In the genomic region with DNA sequence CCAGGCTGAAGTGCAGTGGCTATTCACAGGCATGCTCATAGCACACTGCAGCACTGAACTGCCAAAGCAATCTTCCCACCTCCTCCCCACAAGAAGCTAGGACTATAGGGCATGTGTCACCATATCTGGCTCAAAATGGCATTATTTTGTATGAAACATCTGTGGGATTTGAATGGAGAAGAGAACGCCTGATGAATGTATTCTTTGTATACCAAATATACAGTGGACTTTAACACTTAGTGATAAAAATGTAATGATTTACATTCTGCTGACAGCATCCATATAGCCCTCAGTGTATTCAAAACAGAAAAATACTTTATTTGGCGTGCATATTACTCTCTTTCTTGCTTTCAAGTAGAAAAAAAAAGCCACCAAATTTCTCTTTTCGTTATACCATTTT, we compare ENCODE assay signal across 17 cellular contexts.
"Had no signal": no experiment of that assay in that cellular context is flagged by ENCODE, and none has a peak within 500 bp of the region (broad histone marks: within the 10 kb centered on the region; RNA-seq: fewer than 3 reads in every experiment).

No MANE protein-coding gene starts in this region.

- H3K9me3 ChIP-seq: SJCRH30 had no signal

- DNase-seq: KBM-7, MV-4-11, NCI-H1048, NCI-H1105, NCI-H1417, NCI-H1436 treated with DMSO at 0.1 percent for 48 hours, NCI-H1694, NCI-H187 treated with DMSO at 0.1 percent for 48 hours, NCI-H2029 treated with DMSO at 0.1 percent for 48 hours, NCI-H2227 treated with DMSO at 0.1 percent for 48 hours, NCI-H524 treated with DMSO at 0.1 percent for 48 hours, NCI-H69, NCI-H774, SHP77, SJCRH30 had no signal

- H3K4me1 ChIP-seq: SJCRH30 had no signal

- H3K4me3 ChIP-seq: SJCRH30, SK-N-MC had no signal

- H3K27me3 ChIP-seq: SJCRH30 had no signal

- H3K36me3 ChIP-seq: SJCRH30 had no signal

- H3K27ac ChIP-seq: RWPE1, SJCRH30, SK-N-MC had no signal
